Comparison of ENCODE assay signal across 8 cellular contexts in genomic region chr4:109816082-109816442, GRCh38. TPM values are rescaled to one million over a fixed set of nuclear protein-coding genes. Genes with fewer than 3 reads are reported as not detected.
DNase-seq lines count a peak whose midpoint lies in the region; ATAC-seq and TF ChIP-seq lines count a peak whose summit lies in the region.

No MANE protein-coding gene starts in this region.

- H3K9me3 Mint-ChIP-seq in endothelial cell (ENCODE audit: unreplicated experiment): no peaks in the 10 kb centered on the region

- WGBS in neuronal stem cell (ENCODE audit: extremely low coverage in 2 of 2, insufficient read length in 2 of 2, insufficient replicate concordance in 1 of 2), 2 donors: no CpG with 5 or more reads among the region's 19 CpGs
- WGBS in thyroid gland, 2 donors: 1% methylated on average over 19 of the region's 19 CpGs

- DNase-seq in HT-29 (ENCODE audit: low spot score): peak; percentile 19
- DNase-seq in activated CD4-positive, alpha-beta T cell treated with anti-CD3 and anti-CD28 coated beads, Interleukin-2, amount 50 U/mL, for 48 hours: peak; percentile 55
- peak; percentile 18 for DNase-seq in endothelial cell (ENCODE audit: low spot score)
- no peak for DNase-seq in neuronal stem cell (ENCODE audit: low spot score)
- peak in 1 of 2 donors; percentile 5 for DNase-seq in thyroid gland
- no peak for DNase-seq in NCI-H2196 (lab: John Stamatoyannopoulos, UW; ENCODE audit: unreplicated experiment)

- H4K91ac ChIP-seq in neuronal stem cell (ENCODE audit: low read depth, low read length, poor library complexity): no peak overlapping the region

- H3K27me3 ChIP-seq in neuronal stem cell (ENCODE audit: control insufficient read depth in 3 of 3, insufficient read depth in 3 of 3, low read depth in 1 of 3, low read length in 3 of 3) (no peaks in the 10 kb centered on the region), thyroid gland (no peaks in the 10 kb centered on the region)

- TF ChIP-seq CTCF in endothelial cell (IDR thresholded peaks at IDR 0.05; ENCODE audit: unreplicated experiment): no peak
- TF ChIP-seq CTCF in thyroid gland (IDR thresholded peaks at IDR 0.05): no peak

- no peak overlapping the region for H3K27ac ChIP-seq in neuronal stem cell (replicated peaks; ENCODE audit: low read length)
- H3K27ac ChIP-seq in thyroid gland: peak overlapping the region in 2 of 3 donors; percentile 82 to 91

- no peak overlapping the region for H2BK15ac ChIP-seq in neuronal stem cell (ENCODE audit: low read length)

- intact Hi-C loops in thyroid gland (cut with DNase I): loop anchor here (5.0 to 10.0 kb wide), 3 partner anchors 81 to 394 kb away; partner anchors contain the start of genes CASP6 and PLA2G12A

- peak overlapping the region; percentile 97 for H3K27ac Mint-ChIP-seq in endothelial cell (ENCODE audit: unreplicated experiment)

- H2AK5ac ChIP-seq in neuronal stem cell (ENCODE audit: low read depth, low read length): no peak overlapping the region

- peaks cover 13% of the 10 kb centered on the region for H3K36me3 Mint-ChIP-seq in endothelial cell (ENCODE audit: low read depth, unreplicated experiment)

- peak overlapping the region; percentile 99 for H3K4me3 Mint-ChIP-seq in endothelial cell (ENCODE audit: unreplicated experiment)

- no peak overlapping the region for H3K14ac ChIP-seq in neuronal stem cell (ENCODE audit: low read length)

- ATAC-seq in GM18519 (IDR thresholded peaks at IDR 0.05; ENCODE audit: low FRiP score, unreplicated experiment) (no peak), HG02981 (IDR thresholded peaks at IDR 0.05; ENCODE audit: unreplicated experiment) (no peak)

- no peaks in the 10 kb centered on the region for H3K9me3 ChIP-seq in neuronal stem cell (replicated peaks in 1 of 2; ENCODE audit: control insufficient read depth in 2 of 2, insufficient read depth in 1 of 2, low read depth in 1 of 2, low read length in 2 of 2)
- H3K9me3 ChIP-seq in thyroid gland: no peaks in the 10 kb centered on the region

- peaks cover 45% of the 10 kb centered on the region for H3K4me1 Mint-ChIP-seq in endothelial cell (ENCODE audit: unreplicated experiment)

- TF ChIP-seq POLR2A in thyroid gland (IDR thresholded peaks at IDR 0.05): no peak

- no peak overlapping the region for H2BK120ac ChIP-seq in neuronal stem cell (ENCODE audit: low read depth, low read length)

- peak overlapping the region; percentile 87 for H3K9ac ChIP-seq in neuronal stem cell (ENCODE audit: low read depth, low read length, poor library complexity)

- no peak overlapping the region for H3K18ac ChIP-seq in neuronal stem cell (ENCODE audit: low read length)

- H3K27me3 Mint-ChIP-seq in endothelial cell (ENCODE audit: unreplicated experiment): peaks cover 3% of the 10 kb centered on the region

- H3K36me3 ChIP-seq in neuronal stem cell (replicated peaks in 1 of 2; ENCODE audit: control insufficient read depth in 2 of 2, insufficient read depth in 2 of 2, low read length in 2 of 2): peaks cover 9 to 43% of the 10 kb centered on the region in 2 donors
- H3K36me3 ChIP-seq in thyroid gland: no peaks in the 10 kb centered on the region

- peak overlapping the region; percentile 90 for H2AFZ ChIP-seq in neuronal stem cell (ENCODE audit: low read length)

- H3K4me1 ChIP-seq in neuronal stem cell (ENCODE audit: control insufficient read depth in 2 of 2, insufficient read depth in 1 of 2, low read depth in 1 of 2, low read length in 2 of 2) (peaks cover 5% of the 10 kb centered on the region in 2 donors), thyroid gland (peaks cover 11 to 18% of the 10 kb centered on the region in 2 donors)

- H3K79me1 ChIP-seq in neuronal stem cell (ENCODE audit: low read depth, low read length): peaks cover 6% of the 10 kb centered on the region

- H3K4ac ChIP-seq in neuronal stem cell (ENCODE audit: low read length): no peak overlapping the region

- H3K4me2 ChIP-seq in neuronal stem cell (ENCODE audit: insufficient read depth, low read length, poor library complexity, severe bottlenecking): peak overlapping the region; percentile 60

- H4K8ac ChIP-seq in neuronal stem cell (ENCODE audit: low read depth, low read length): no peak overlapping the region

- peak overlapping the region; percentile 52 for H3K23ac ChIP-seq in neuronal stem cell (ENCODE audit: low read depth, low read length, poor library complexity)

- H2BK5ac ChIP-seq in neuronal stem cell (ENCODE audit: low read length): peak overlapping the region; percentile 17

- no peak overlapping the region for H2BK12ac ChIP-seq in neuronal stem cell (ENCODE audit: low read length)

- peak overlapping the region; percentile 92 to 96 for H3K4me3 ChIP-seq in neuronal stem cell (ENCODE audit: low read length in 2 of 2)
- H3K4me3 ChIP-seq in thyroid gland (replicated peaks in 1 of 3): peak overlapping the region; percentile 11 to 80 (median 76)

RNA-seq across cellular contexts. Expression of gene GAR1, which starts 0.5 kb away (rescaled TPM):
- total RNA-seq in HT-29 (2014; rRNA removed; shearing (Covaris generic)): 8.5 and 9.8 TPM in 2 replicates
- total RNA-seq in endothelial cell (ENCODE audit: unreplicated experiment): 34.4 TPM
- polyA plus RNA-seq in neuronal stem cell (2013, experiment 1 of 2): 34.0 TPM
- 35.1 TPM for polyA plus RNA-seq in neuronal stem cell (2013, experiment 2 of 2)
- 1 to 10 TPM; 1.8 to 7.8 (median 5.1) TPM for total RNA-seq in thyroid gland

RNA-seq across cellular contexts. Expression of gene RRH, which starts 11.7 kb away (rescaled TPM):
- total RNA-seq in HT-29 (2014; rRNA removed; shearing (Covaris generic)): not detected in 2 replicates
- total RNA-seq in endothelial cell (ENCODE audit: unreplicated experiment) (not detected), thyroid gland (1 to 10 TPM in 1 of 4 donors, under 1 TPM in 1, not detected in 2; 0.22 to 1.6 TPM)
- polyA plus RNA-seq in neuronal stem cell (2013, experiment 1 of 2): 0.07 TPM
- not detected for polyA plus RNA-seq in neuronal stem cell (2013, experiment 2 of 2)

RNA-seq across cellular contexts. Expression of gene CFI, which starts 14.3 kb away (rescaled TPM):
- total RNA-seq in HT-29 (2014; rRNA removed; shearing (Covaris generic)): 0.20 TPM in 1 of 2 replicates, not detected in the other
- total RNA-seq in endothelial cell (ENCODE audit: unreplicated experiment): 2.6 TPM
- polyA plus RNA-seq in neuronal stem cell (2013, experiment 1 of 2): not detected
- polyA plus RNA-seq in neuronal stem cell (2013, experiment 2 of 2): not detected
- 10 to 100 TPM; 21.2 to 58.5 (median 28.3) TPM for total RNA-seq in thyroid gland

RNA-seq across cellular contexts. Expression of gene LRIT3, which starts 31.8 kb away (rescaled TPM):
- total RNA-seq in HT-29 (2014; rRNA removed; shearing (Covaris generic)): 0.03 TPM in 1 of 2 replicates, not detected in the other
- total RNA-seq in endothelial cell (ENCODE audit: unreplicated experiment): 0.95 TPM
- 0.04 TPM for polyA plus RNA-seq in neuronal stem cell (2013, experiment 1 of 2)
- polyA plus RNA-seq in neuronal stem cell (2013, experiment 2 of 2): 0.06 TPM
- under 1 TPM; 0.27 to 0.63 (median 0.39) TPM for total RNA-seq in thyroid gland

Comparison
In these comparisons a context has a peak if more than half of its experiments do, and no peak if none do; other contexts are left out.
1. DNase-seq: peak in HT-29 (single experiment), activated CD4-positive, alpha-beta T cell treated with anti-CD3 and anti-CD28 coated beads, Interleukin-2, amount 50 U/mL, for 48 hours (2 of 2) and endothelial cell (single experiment); none in neuronal stem cell (single experiment) and NCI-H2196 (single experiment).